ENCODE assay signal across 11 cellular contexts in the genomic region with DNA sequence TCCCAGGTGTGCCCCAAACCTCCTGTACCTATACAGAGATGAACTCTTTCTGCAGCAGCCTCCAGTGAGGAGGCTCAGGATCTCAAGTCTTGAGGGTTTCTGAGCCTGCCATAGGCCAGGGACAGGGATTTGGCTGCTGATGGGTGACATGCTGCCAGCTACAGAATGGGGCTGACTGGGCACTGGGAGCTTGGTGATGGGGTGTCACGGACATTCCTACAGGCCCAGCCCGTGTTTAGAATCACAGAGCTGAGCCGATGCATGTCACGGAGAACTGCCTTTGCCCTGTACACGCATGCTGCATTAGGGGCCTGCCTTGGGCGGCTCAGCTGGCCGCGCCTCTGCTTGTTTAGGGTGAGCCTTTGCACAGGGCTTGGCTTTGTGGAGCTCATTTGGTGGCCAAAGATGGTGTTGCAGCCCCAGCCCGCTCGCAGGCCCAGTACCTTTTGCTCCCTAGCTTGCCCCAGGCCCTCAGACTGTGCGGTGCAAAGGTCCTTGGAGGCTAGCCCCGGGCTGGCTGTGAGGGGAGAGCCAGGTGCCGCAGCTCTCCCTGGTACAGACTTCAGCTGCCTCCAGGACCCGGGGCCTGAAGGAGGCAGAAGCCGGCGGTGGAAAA.
DNase-seq lines count a peak whose midpoint lies in the region; FAIRE-seq and TF ChIP-seq lines count a peak whose summit lies in the region.
"Had no signal": no experiment of that assay in that cellular context is flagged by ENCODE, and none has a peak within 500 bp of the region (broad histone marks: within the 10 kb centered on the region; RNA-seq: fewer than 3 reads in every experiment).

No MANE protein-coding gene starts in this region.

- H3K9ac ChIP-seq in mesenchymal stem cell (ENCODE audit: low read length) = peak overlapping the region; percentile 77

- peaks cover 49% of the 10 kb centered on the region for H3K79me1 ChIP-seq in mesenchymal stem cell (replicated peaks; ENCODE audit: low read length, poor library complexity, severe bottlenecking)

- peaks cover 85% of the 10 kb centered on the region for H3K36me3 Mint-ChIP-seq in MCF 10A (ENCODE audit: insufficient read depth, unreplicated experiment)
- H3K36me3 Mint-ChIP-seq: CD4-positive, CD25-positive, alpha-beta regulatory T cell; memory B cell had no signal

- TF ChIP-seq CTCF in breast epithelium (IDR thresholded peaks at IDR 0.05) (no peak), MCF 10A (IDR thresholded peaks at IDR 0.05; ENCODE audit: unreplicated experiment) (no peak)

- H3K4ac ChIP-seq in mesenchymal stem cell (ENCODE audit: low read depth in 1 of 2, low read length in 2 of 2) = peak overlapping the region in 1 of 2 experiments; percentile 85

- no peaks in the 10 kb centered on the region for H3K9me3 ChIP-seq in breast epithelium
- H3K9me3 ChIP-seq in ectodermal cell (ENCODE audit: control insufficient read depth, low read length) = no peaks in the 10 kb centered on the region
- H3K9me3 ChIP-seq in mesenchymal stem cell (ENCODE audit: control insufficient read depth, low read length) = no peaks in the 10 kb centered on the region

- H4K91ac ChIP-seq in mesenchymal stem cell (ENCODE audit: low read length) = peak overlapping the region; percentile 74

- no peaks in the 10 kb centered on the region for H3K27me3 Mint-ChIP-seq in MCF 10A (ENCODE audit: insufficient read depth, unreplicated experiment)

- peak overlapping the region; percentile 67 to 89 for H3K18ac ChIP-seq in mesenchymal stem cell (ENCODE audit: low read depth in 1 of 2, low read length in 2 of 2)

- no peak overlapping the region for H2BK120ac ChIP-seq in mesenchymal stem cell (ENCODE audit: low read depth, low read length)

- no peak overlapping the region for H2AFZ ChIP-seq in mesenchymal stem cell (ENCODE audit: low read depth, low read length)

- H3K27me3 ChIP-seq in breast epithelium = peaks cover 0 to 3% of the 10 kb centered on the region in 2 donors
- H3K27me3 ChIP-seq in ectodermal cell (ENCODE audit: control insufficient read depth, insufficient read depth, low read length, poor library complexity, severe bottlenecking) = peaks cover 4% of the 10 kb centered on the region
- H3K27me3 ChIP-seq in mesenchymal stem cell (ENCODE audit: control insufficient read depth in 1 of 2, insufficient read depth in 1 of 2, low read length in 2 of 2) = peaks cover 0 to 8% of the 10 kb centered on the region in 2 experiments

- H4K8ac ChIP-seq in mesenchymal stem cell (ENCODE audit: low read length) = peak overlapping the region; percentile 45

- H3K4me3 Mint-ChIP-seq in MCF 10A (ENCODE audit: unreplicated experiment) = no peak overlapping the region
- H3K4me3 Mint-ChIP-seq: memory B cell had no signal

- DNase-seq in breast epithelium (ENCODE audit: low spot score in 2 of 2) = no peak
- DNase-seq in MCF 10A (ENCODE audit: unreplicated experiment) = no peak
- peak; percentile 40 for DNase-seq in mesenchymal stem cell
- peak; percentile 35 for DNase-seq in urothelium cell line (ENCODE audit: low spot score)
- DNase-seq in effector CD4-positive, alpha-beta T cell = no peak
- DNase-seq in kidney glomerular epithelial cell (lab: John Stamatoyannopoulos, UW) = no peak
- DNase-seq in kidney tubule cell (ENCODE audit: low spot score) = no peak
- DNase-seq: CD4-positive, CD25-positive, alpha-beta regulatory T cell; NCI-H1417 treated with DMSO at 0.1 percent for 48 hours had no signal

- H3K4me3 ChIP-seq in breast epithelium = peak overlapping the region in 2 of 3 donors; percentile 56 to 77
- peak overlapping the region; percentile 68 for H3K4me3 ChIP-seq in ectodermal cell (ENCODE audit: insufficient read depth, low read depth, low read length)
- H3K4me3 ChIP-seq in mesenchymal stem cell (ENCODE audit: insufficient read depth in 1 of 2, low read depth in 1 of 2, low read length in 2 of 2) = peak overlapping the region; percentile 71 to 75

- no peak overlapping the region for H2BK5ac ChIP-seq in mesenchymal stem cell (ENCODE audit: low read depth, low read length, poor library complexity, severe bottlenecking)

- H3K4me1 Mint-ChIP-seq in MCF 10A (ENCODE audit: insufficient read depth, unreplicated experiment) = peaks cover 11% of the 10 kb centered on the region
- H3K4me1 Mint-ChIP-seq: memory B cell had no signal

- TF ChIP-seq POLR2A in breast epithelium (IDR thresholded peaks at IDR 0.05) = no peak

- H3K4me2 ChIP-seq in mesenchymal stem cell (ENCODE audit: low read length, poor library complexity, severe bottlenecking) = peak overlapping the region; percentile 93

- H2AK5ac ChIP-seq in mesenchymal stem cell (ENCODE audit: low read length, severe bottlenecking) = no peak overlapping the region

- H3K27ac Mint-ChIP-seq in MCF 10A (ENCODE audit: low read depth, unreplicated experiment) = no peak overlapping the region
- H3K27ac Mint-ChIP-seq: CD4-positive, CD25-positive, alpha-beta regulatory T cell; memory B cell had no signal

- H2BK12ac ChIP-seq in mesenchymal stem cell (ENCODE audit: low read length in 2 of 2) = no peak overlapping the region

- no peak overlapping the region for H2BK15ac ChIP-seq in mesenchymal stem cell (ENCODE audit: low read depth, poor library complexity, severe bottlenecking)

- H3K36me3 ChIP-seq in breast epithelium (no peaks in the 10 kb centered on the region), ectodermal cell (ENCODE audit: control insufficient read depth, insufficient read depth, low read length) (no peaks in the 10 kb centered on the region), mesenchymal stem cell (ENCODE audit: control insufficient read depth in 1 of 2, insufficient read depth in 2 of 2, low read depth in 1 of 2, low read length in 2 of 2) (peaks cover 0 to 10% of the 10 kb centered on the region in 2 experiments)

- H3K23ac ChIP-seq in mesenchymal stem cell (ENCODE audit: low read length in 2 of 2) = peak overlapping the region in 1 of 2 experiments; percentile 34

- peak overlapping the region in 1 of 2 experiments; percentile 35 for H3K14ac ChIP-seq in mesenchymal stem cell (ENCODE audit: low read length in 2 of 2)

- no peaks in the 10 kb centered on the region for H3K9me3 Mint-ChIP-seq in MCF 10A (ENCODE audit: unreplicated experiment)
- H3K9me3 Mint-ChIP-seq: memory B cell had no signal

- POLR2A ChIA-PET in MCF 10A (lab: Yijun Ruan, JAX) = interaction anchor here (0.6 to 1.5 kb wide), 4 partner anchors 15 to 404 kb away, joined by 3 to 4 read pairs (median 3); no protein-coding TSS in a partner anchor

- CTCF ChIA-PET in MCF 10A (lab: Yijun Ruan, JAX) = interaction anchor here (0.7 kb wide), 1 partner anchor 10 kb away, joined by 5 read pairs; no protein-coding TSS in a partner anchor

- H3K4me1 ChIP-seq in breast epithelium (peaks cover 0 to 5% of the 10 kb centered on the region in 2 donors), ectodermal cell (ENCODE audit: control insufficient read depth, insufficient read depth, low read length) (peaks cover 32% of the 10 kb centered on the region), mesenchymal stem cell (ENCODE audit: control insufficient read depth, insufficient read depth, low read depth, low read length) (peaks cover 24% of the 10 kb centered on the region)

- no TSS peak for BruUV-seq in MCF 10A (replicated peaks; lab: Mats Ljungman, UMichigan)

- H3K27ac ChIP-seq in breast epithelium (no peak overlapping the region), ectodermal cell (ENCODE audit: insufficient read depth, low read depth, low read length, poor library complexity, severe bottlenecking) (peak overlapping the region; percentile 86), mesenchymal stem cell (ENCODE audit: low read length, poor library complexity, severe bottlenecking) (no peak overlapping the region)

- 32 to 33% methylated on average over 16 of the region's 16 CpGs for WGBS in ectodermal cell, 2 experiments
- WGBS in mesenchymal stem cell = 37% methylated on average over 16 of the region's 16 CpGs

- intact Hi-C loops in breast epithelium (cut with DNase I; ENCODE audit: low total_unique reads) = no loop called here
- intact Hi-C loops in MCF 10A (cut with micrococcal nuclease) = no loop called here

- no peak for FAIRE-seq in urothelium cell line (lab: Jason Lieb, UNC)

Comparison
In these comparisons a context has a peak if more than half of its experiments do, and no peak if none do; other contexts are left out.
1. DNase-seq: peak in mesenchymal stem cell (single experiment) and urothelium cell line (single experiment); none in breast epithelium (0 of 2), MCF 10A (single experiment), effector CD4-positive, alpha-beta T cell (single experiment), kidney glomerular epithelial cell (single experiment) and kidney tubule cell (single experiment).
2. Peak in every context shown above with its lines, with median percentiles within 50 percentile points of each other: H3K4me3 ChIP-seq.